25 cellular contexts compared by ENCODE assay signal in the genomic region with DNA sequence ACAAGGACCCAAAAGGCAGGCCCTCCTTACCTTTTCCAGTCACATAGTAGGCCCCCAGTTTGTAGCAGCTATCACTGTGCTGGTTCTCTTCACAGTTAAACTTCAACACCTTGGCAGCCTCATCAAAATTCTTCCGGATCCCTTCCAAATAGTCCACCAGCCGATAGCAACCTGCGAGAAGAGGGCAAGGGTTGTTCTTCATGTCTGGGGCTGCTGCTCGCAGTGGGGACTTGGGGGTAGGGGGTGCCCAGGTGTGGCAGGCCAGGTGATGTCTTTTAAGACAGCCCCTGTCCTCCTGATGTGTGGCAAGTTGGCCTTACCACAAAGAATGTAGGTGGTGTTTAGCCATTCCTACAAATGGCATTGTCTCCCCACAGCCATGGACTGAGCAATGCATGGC. TPM values are rescaled to one million over a fixed set of nuclear protein-coding genes. Genes with fewer than 3 reads are reported as not detected.
DNase-seq lines count a peak whose midpoint lies in the region; ATAC-seq, FAIRE-seq and TF ChIP-seq lines count a peak whose summit lies in the region.
"Had no signal": no experiment of that assay in that cellular context is flagged by ENCODE, and none has a peak within 500 bp of the region (broad histone marks: within the 10 kb centered on the region; RNA-seq: fewer than 3 reads in every experiment).

No MANE protein-coding gene starts in this region.

- CTCF ChIA-PET in K562 (lab: Yijun Ruan, JAX; ENCODE audit: low intra/inter-chr PET ratio), result no interaction called here

- H3K4me3 Mint-ChIP-seq in memory B cell, result no peak overlapping the region
- H3K4me3 Mint-ChIP-seq: B cell; CD4-positive, alpha-beta T cell; CD8-positive, alpha-beta memory T cell had no signal

- no peak overlapping the region for H3K27ac ChIP-seq in K562 (ENCODE audit: extremely low read depth, low read depth, low read length)
- H3K27ac ChIP-seq: 22Rv1, BLaER1, C4-2B, GM23248 had no signal

- no peaks in the 10 kb centered on the region for H3K27me3 Mint-ChIP-seq in memory B cell
- H3K27me3 Mint-ChIP-seq: B cell; CD4-positive, alpha-beta T cell; CD8-positive, alpha-beta memory T cell had no signal

- no peaks in the 10 kb centered on the region for H3K9me1 ChIP-seq in K562 (ENCODE audit: control insufficient read depth, insufficient read depth, low read length)

- no peak overlapping the region for H3K4me2 ChIP-seq in K562 (ENCODE audit: insufficient read depth, low read length)
- H3K4me2 ChIP-seq: BLaER1 had no signal

- H3K4me1 Mint-ChIP-seq in memory B cell, result peaks cover 13% of the 10 kb centered on the region

- no peak for TF ChIP-seq POLR2A in K562 (conservative IDR thresholded peaks at IDR 0.05)

- H3K4me3 ChIP-seq in K562, result no peak overlapping the region
- H3K4me3 ChIP-seq: BLaER1, GM12878, GM23248 had no signal

- peaks cover 1% of the 10 kb centered on the region; the same call in 1 of the 2 replicates for H3K9me3 ChIP-seq in K562 (replicated peaks; ENCODE audit: control insufficient read depth, insufficient read depth, low read depth, low read length)
- H3K9me3 ChIP-seq: BLaER1 had no signal

- H3K36me3 Mint-ChIP-seq in memory B cell, result peaks cover 12% of the 10 kb centered on the region

- peak overlapping the region; percentile 45 for H3K27ac Mint-ChIP-seq in memory B cell
- H3K27ac Mint-ChIP-seq: B cell; CD4-positive, alpha-beta T cell had no signal

- TF ChIP-seq EP300 in K562 (IDR thresholded peaks at IDR 0.05; ENCODE audit: low read length), result no peak

- 97% methylated on average over 4 of the region's 4 CpGs for WGBS in K562 (ENCODE audit: insufficient coverage, low coverage, missing lambda C conversion rate)

- H4K20me1 ChIP-seq in K562 (replicated peaks; ENCODE audit: control insufficient read depth, insufficient read depth, low read length), result no peaks in the 10 kb centered on the region

- peak; percentile 8 for DNase-seq in activated effector memory CD4-positive, alpha-beta T cell treated with anti-CD3 and anti-CD28 coated beads, Interleukin-2, amount 50 U/mL, for 16 hours
- DNase-seq in activated effector memory CD4-positive, alpha-beta T cell treated with Interleukin-2 at 50 U/mL for 16 hours, result no peak
- DNase-seq in K562 (ENCODE audit: extremely low read depth in 1 of 4, low spot score in 3 of 4) (no peak), memory B cell (ENCODE audit: low spot score in 2 of 2) (no peak), left colon (no peak)
- DNase-seq: CD4-positive, alpha-beta T cell; CD8-positive, alpha-beta memory T cell; DMS 273 treated with DMSO at 0.1 percent for 48 hours; DMS79; EL; GDM1; GM23248; H7; HCEC 1CT had no signal

- ATAC-seq in K562 (no peak), memory B cell (ENCODE audit: low read depth) (no peak), HG03159 (IDR thresholded peaks at IDR 0.05; ENCODE audit: unreplicated experiment) (no peak), left colon (no peak)
- ATAC-seq: GM12878 had no signal

- no peak overlapping the region for H3K9ac ChIP-seq in K562 (ENCODE audit: insufficient read depth in 1 of 2, low read depth in 2 of 2, low read length in 2 of 2)
- H3K9ac ChIP-seq: BLaER1, GM23248 had no signal

- no peak for FAIRE-seq in K562 (lab: Jason Lieb, UNC)
- FAIRE-seq: A204.1, D721Med, GM12878, GM19239, H1 had no signal

- POLR2A ChIA-PET in K562 (lab: Yijun Ruan, JAX), result interaction anchor here (1.4 kb wide), 1 partner anchor 125 kb away, joined by 4 read pairs; no protein-coding TSS in a partner anchor

- TF ChIP-seq RAD21 in K562 (CRISPR knock-in tag; conservative IDR thresholded peaks at IDR 0.05 in 1 of 2, IDR thresholded peaks at IDR 0.05 in 1 of 2), result no peak

- intact Hi-C loops in K562 (cut with micrococcal nuclease), result no loop called here
- intact Hi-C loops in left colon (cut with DNase I, micrococcal nuclease), result no loop called here

- H3K27me3 ChIP-seq in K562 (ENCODE audit: control insufficient read depth in 2 of 2, insufficient read depth in 2 of 2, low read length in 2 of 2), result no peaks in the 10 kb centered on the region
- H3K27me3 ChIP-seq: BLaER1 had no signal

- peaks cover 2% of the 10 kb centered on the region in 2 experiments; a peak in 3 of 5 replicates for H3K4me1 ChIP-seq in K562 (replicated peaks in 1 of 2; ENCODE audit: control insufficient read depth in 2 of 2, insufficient read depth in 2 of 2, low read length in 2 of 2)

- no peaks in the 10 kb centered on the region for H3K9me3 Mint-ChIP-seq in memory B cell
- H3K9me3 Mint-ChIP-seq: CD4-positive, alpha-beta T cell; CD8-positive, alpha-beta memory T cell had no signal

- no peak for TF ChIP-seq CTCF in K562 (IDR thresholded peaks at IDR 0.05 in 2 of 3, conservative IDR thresholded peaks at IDR 0.05 in 1 of 3; ENCODE audit: insufficient read depth in 2 of 3, low read depth in 1 of 3, low read length in 3 of 3)

- H3K36me3 ChIP-seq in K562 (ENCODE audit: control insufficient read depth, insufficient read depth, low read length), result peaks cover 76% of the 10 kb centered on the region

- no peak overlapping the region for H2AFZ ChIP-seq in K562 (ENCODE audit: low read depth, low read length)
- H2AFZ ChIP-seq: GM23248 had no signal

- in situ Hi-C loops in K562 (cut with MboI), result loop anchor here (25.0 kb wide), 1 partner anchor 555 kb away; a partner anchor contains a TSS

- BruUV-seq in K562 (replicated peaks; lab: Mats Ljungman, UMichigan), result no TSS peak

- peaks cover 73% of the 10 kb centered on the region for H3K79me2 ChIP-seq in K562 (ENCODE audit: control insufficient read depth, insufficient read depth, low read length)

TF ChIP-seq in K562, 482 proteins besides CTCF, POLR2A, EP300 and RAD21 (continues in another document):
- TF ChIP-seq, protein P1, sequence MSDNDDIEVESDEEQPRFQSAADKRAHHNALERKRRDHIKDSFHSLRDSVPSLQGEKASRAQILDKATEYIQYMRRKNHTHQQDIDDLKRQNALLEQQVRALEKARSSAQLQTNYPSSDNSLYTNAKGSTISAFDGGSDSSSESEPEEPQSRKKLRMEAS (CRISPR knock-in tag; IDR thresholded peaks at IDR 0.05), result 0 out of 2 replicates have a peak, but pooled peaks have one; percentile 12

RNA-seq across cellular contexts. Expression of a gene that starts 5.5 kb away (rescaled TPM):
- 16.7 and 21.2 TPM in 2 replicates for total RNA-seq in K562 (2011; cell fraction: chromatin; rRNA removed; ENCODE audit: low replicate concordance)
- total RNA-seq in K562 (2011; cell fraction: nucleolus; rRNA removed), result 11.3 and 11.4 TPM in 2 replicates
- 16.6 and 20.1 TPM in 2 replicates for total RNA-seq in K562 (2011; cell fraction: nucleoplasm; rRNA removed)
- total RNA-seq in K562 (2014; rRNA removed) (19.4 and 22.9 TPM in 2 replicates), K562 (2014; rRNA removed; fragmentation: Illumina TruSeq; extraction: Trizol) (48.8 and 50.2 TPM in 2 replicates), K562 (2015; rRNA removed; fragmentation: Illumina TruSeq; extraction: Trizol) (50.6 and 53.9 TPM in 2 replicates), K562 (2021) (59.3 and 61.3 TPM in 2 replicates), left colon (10 to 100 TPM; 21.3 to 28.1 TPM)
- polyA plus RNA-seq in K562 (2011; rRNA removed) (42.7 and 51.0 TPM in 2 replicates), K562 (2014; fragmentation: Illumina TruSeq; extraction: Trizol) (37.3 and 45.9 TPM in 2 replicates), K562 (2014; fragmentation: Nextera tagmentation; extraction: Ambion mirVana) (10 to 100 TPM; 59.6 to 82.8 TPM), K562 (2014; rRNA removed) (34.2 and 43.7 TPM in 2 replicates)
- polyA plus RNA-seq in K562 (2011; cell fraction: cytosol; rRNA removed), result 36.2 and 36.6 TPM in 2 replicates
- 10.2 and 11.7 TPM in 2 replicates for polyA plus RNA-seq in K562 (2011; cell fraction: nucleus; rRNA removed)
- polyA plus RNA-seq in K562 (2012), result 34.6 and 49.3 TPM in 2 replicates
- 41.9 and 45.6 TPM in 2 replicates for polyA minus RNA-seq in K562 (2011; rRNA and poly(A)+ RNA removed)
- polyA minus RNA-seq in K562 (2011; cell fraction: cytosol; rRNA and poly(A)+ RNA removed), result 13.6 and 15.3 TPM in 2 replicates
- polyA minus RNA-seq in K562 (2011; cell fraction: nucleus; rRNA and poly(A)+ RNA removed), result 3.8 and 6.0 TPM in 2 replicates

RNA-seq across cellular contexts. Expression of a gene that starts 33.6 kb away (rescaled TPM):
- 36.6 and 41.8 TPM in 2 replicates for total RNA-seq in K562 (2011; cell fraction: chromatin; rRNA removed; ENCODE audit: low replicate concordance)
- total RNA-seq in K562 (2011; cell fraction: nucleolus; rRNA removed), result 10.1 and 12.7 TPM in 2 replicates
- 13.9 and 15.3 TPM in 2 replicates for total RNA-seq in K562 (2011; cell fraction: nucleoplasm; rRNA removed)
- total RNA-seq in K562 (2014; rRNA removed) (12.2 and 15.7 TPM in 2 replicates), K562 (2014; rRNA removed; fragmentation: Illumina TruSeq; extraction: Trizol) (22.2 and 24.5 TPM in 2 replicates), K562 (2015; rRNA removed; fragmentation: Illumina TruSeq; extraction: Trizol) (18.7 and 21.0 TPM in 2 replicates), K562 (2021) (19.7 and 20.4 TPM in 2 replicates), left colon (10 to 100 TPM; 29.0 to 30.3 TPM)
- polyA plus RNA-seq in K562 (2011; rRNA removed) (18.1 and 18.4 TPM in 2 replicates), K562 (2014; fragmentation: Illumina TruSeq; extraction: Trizol) (8.5 and 9.2 TPM in 2 replicates), K562 (2014; fragmentation: Nextera tagmentation; extraction: Ambion mirVana) (1 to 10 TPM; 4.9 to 6.1 TPM), K562 (2014; rRNA removed) (7.9 and 8.8 TPM in 2 replicates)
- polyA plus RNA-seq in K562 (2011; cell fraction: cytosol; rRNA removed), result 6.6 and 10.7 TPM in 2 replicates
- polyA plus RNA-seq in K562 (2011; cell fraction: nucleus; rRNA removed), result 4.6 and 6.0 TPM in 2 replicates
- polyA plus RNA-seq in K562 (2012), result 6.2 and 6.5 TPM in 2 replicates
- polyA minus RNA-seq in K562 (2011; rRNA and poly(A)+ RNA removed), result 43.7 and 54.2 TPM in 2 replicates
- 13.9 and 15.0 TPM in 2 replicates for polyA minus RNA-seq in K562 (2011; cell fraction: cytosol; rRNA and poly(A)+ RNA removed)
- 11.4 and 26.4 TPM in 2 replicates for polyA minus RNA-seq in K562 (2011; cell fraction: nucleus; rRNA and poly(A)+ RNA removed)

RNA-seq across cellular contexts. Expression of a gene that starts 59.7 kb away (rescaled TPM):
- total RNA-seq in K562 (2011; cell fraction: chromatin; rRNA removed; ENCODE audit: low replicate concordance), result not detected in 2 replicates
- total RNA-seq in K562 (2011; cell fraction: nucleolus; rRNA removed), result not detected in 2 replicates
- total RNA-seq in K562 (2011; cell fraction: nucleoplasm; rRNA removed), result not detected in 2 replicates
- total RNA-seq in K562 (2014; rRNA removed) (not detected in 2 replicates), K562 (2014; rRNA removed; fragmentation: Illumina TruSeq; extraction: Trizol) (not detected in 2 replicates), K562 (2015; rRNA removed; fragmentation: Illumina TruSeq; extraction: Trizol) (not detected in 2 replicates), K562 (2021) (0.11 TPM in 1 of 2 replicates, not detected in the other), left colon (under 1 TPM; 0.34 to 0.45 TPM)
- polyA plus RNA-seq in K562 (2011; rRNA removed) (not detected in 2 replicates), K562 (2014; fragmentation: Illumina TruSeq; extraction: Trizol) (not detected in 2 replicates), K562 (2014; fragmentation: Nextera tagmentation; extraction: Ambion mirVana) (not detected), K562 (2014; rRNA removed) (not detected in 2 replicates)
- polyA plus RNA-seq in K562 (2011; cell fraction: cytosol; rRNA removed), result not detected in 2 replicates
- polyA plus RNA-seq in K562 (2011; cell fraction: nucleus; rRNA removed), result not detected in 2 replicates
- not detected in 2 replicates for polyA plus RNA-seq in K562 (2012)
- not detected in 2 replicates for polyA minus RNA-seq in K562 (2011; rRNA and poly(A)+ RNA removed)
- polyA minus RNA-seq in K562 (2011; cell fraction: cytosol; rRNA and poly(A)+ RNA removed), result not detected in 2 replicates
- polyA minus RNA-seq in K562 (2011; cell fraction: nucleus; rRNA and poly(A)+ RNA removed), result not detected in 2 replicates
- total RNA-seq: GM23248 had no signal
- polyA plus RNA-seq: AG04450, GM23248 had no signal
